ENCODE assay signal across 8 cellular contexts in genomic region chr7:28036748-28037147, GRCh38.
A peak's percentile ranks its signal among the peaks of the same experiment; 100 is the strongest.
DNase-seq lines count a peak whose midpoint lies in the region; ATAC-seq, FAIRE-seq and TF ChIP-seq lines count a peak whose summit lies in the region.

No MANE protein-coding gene starts in this region.

- peaks cover 3% of the 10 kb centered on the region for H3K79me2 ChIP-seq in endothelial cell of umbilical vein (ENCODE audit: control insufficient read depth, insufficient read depth, low read length)

- peak overlapping the region; percentile 64 for H3K4me2 ChIP-seq in endothelial cell of umbilical vein (ENCODE audit: insufficient read depth, low read length)

- H3K4me1 ChIP-seq in endothelial cell of umbilical vein (ENCODE audit: control insufficient read depth, extremely low read depth, insufficient read depth, low read length) = peaks cover 23% of the 10 kb centered on the region
- H3K4me1 ChIP-seq in stomach smooth muscle (ENCODE audit: control insufficient read depth, insufficient read depth, low read length) = peaks cover 7% of the 10 kb centered on the region

- H3K27me3 Mint-ChIP-seq in activated CD4-positive, alpha-beta T cell treated with anti-CD3 and anti-CD28 coated beads, Interleukin-2, amount 10 ng/mL, durations not matched to agents 24 days and 14 days = peaks cover 28% of the 10 kb centered on the region

- H3K4me1 Mint-ChIP-seq in activated CD4-positive, alpha-beta T cell treated with anti-CD3 and anti-CD28 coated beads, Interleukin-2, amount 10 ng/mL, durations not matched to agents 24 days and 14 days = peaks cover 23% of the 10 kb centered on the region

- H4K20me1 ChIP-seq in endothelial cell of umbilical vein (replicated peaks; ENCODE audit: control insufficient read depth, extremely low read depth, insufficient read depth, low read length) = no peaks in the 10 kb centered on the region

- BruUV-seq in endothelial cell of umbilical vein (replicated peaks; lab: Mats Ljungman, UMichigan) = no TSS peak

- no peaks in the 10 kb centered on the region for H3K36me3 Mint-ChIP-seq in activated CD4-positive, alpha-beta T cell treated with anti-CD3 and anti-CD28 coated beads, Interleukin-2, amount 10 ng/mL, durations not matched to agents 24 days and 14 days (ENCODE audit: low read depth)

- peak; percentile 4 for ATAC-seq in HG03460 (IDR thresholded peaks at IDR 0.05; ENCODE audit: unreplicated experiment)
- ATAC-seq in HG03139 (IDR thresholded peaks at IDR 0.05; ENCODE audit: unreplicated experiment) = no peak

- dilution Hi-C loops in endothelial cell of umbilical vein (cut with MboI; ENCODE audit: extremely low pct_ligation_motif_present, low sequenced_read_pairs) = no loop called here

- POLR2A ChIA-PET in endothelial cell of umbilical vein (lab: Charles Lee) = interaction anchor here (1.0 kb wide), 1 partner anchor 15 kb away, joined by 4 read pairs; no protein-coding TSS in a partner anchor

- peak overlapping the region; percentile 54 for H3K27ac Mint-ChIP-seq in activated CD4-positive, alpha-beta T cell treated with anti-CD3 and anti-CD28 coated beads, Interleukin-2, amount 10 ng/mL, durations not matched to agents 24 days and 14 days

- no peak for DNase-seq in activated CD4-positive, alpha-beta T cell treated with anti-CD3 and anti-CD28 coated beads, Interleukin-2, amount 10 ng/mL, durations not matched to agents 24 days and 14 days
- no peak for DNase-seq in activated CD4-positive, alpha-beta T cell treated with anti-CD3 and anti-CD28 coated beads, Interleukin-2, amount 50 U/mL, for 48 hours
- no peak for DNase-seq in endothelial cell of umbilical vein (ENCODE audit: low read depth, low spot score)
- DNase-seq in NCI-H774 (lab: John Stamatoyannopoulos, UW) = no peak
- DNase-seq in SKM-1 treated with dmso at 0.1 percent for 144 hours (lab: John Stamatoyannopoulos, UW; ENCODE audit: unreplicated experiment) = no peak

- no peak for TF ChIP-seq CTCF in endothelial cell of umbilical vein (IDR thresholded peaks at IDR 0.05; ENCODE audit: extremely low read depth in 1 of 2, insufficient read depth in 1 of 2, low read depth in 1 of 2, low read length in 2 of 2)

- H3K4me3 Mint-ChIP-seq in activated CD4-positive, alpha-beta T cell treated with anti-CD3 and anti-CD28 coated beads, Interleukin-2, amount 10 ng/mL, durations not matched to agents 24 days and 14 days = no peak overlapping the region

- intact Hi-C loops in activated CD4-positive, alpha-beta T cell treated with anti-CD3 and anti-CD28 coated beads, Interleukin-2, amount 10 ng/mL, durations not matched to agents 24 days and 14 days (cut with micrococcal nuclease) = loop anchor here (1.0 to 10.0 kb wide), 6 partner anchors 116 to 372 kb away; partner anchors contain the start of gene HIBADH
- intact Hi-C loops in endothelial cell of umbilical vein (cut with micrococcal nuclease) = loop anchor here (1.0 kb wide), 1 partner anchor 17 kb away; no protein-coding TSS in a partner anchor

- CTCF ChIA-PET in endothelial cell of umbilical vein (lab: Charles Lee) = interaction anchor here (1.4 to 3.0 kb wide), 4 partner anchors 26 to 57 kb away, joined by 3 to 17 read pairs (median 6); no protein-coding TSS in a partner anchor

- H3K9me3 ChIP-seq in endothelial cell of umbilical vein (replicated peaks; ENCODE audit: control insufficient read depth, insufficient read depth, low read length) (no peaks in the 10 kb centered on the region), stomach smooth muscle (ENCODE audit: control insufficient read depth in 2 of 2, low read length in 2 of 2) (no peaks in the 10 kb centered on the region)

- H3K4me3 ChIP-seq in endothelial cell of umbilical vein (replicated peaks in 1 of 3; ENCODE audit: insufficient read depth in 1 of 3, low read depth in 1 of 3, low read length in 3 of 3) (no peak overlapping the region), stomach smooth muscle (ENCODE audit: low read length in 2 of 2) (peak overlapping the region in 1 of 2 donors; percentile 22)

- H3K36me3 ChIP-seq in endothelial cell of umbilical vein (ENCODE audit: control insufficient read depth in 2 of 2, extremely low read depth in 1 of 2, insufficient read depth in 2 of 2, low read length in 2 of 2) = no peaks in the 10 kb centered on the region
- H3K36me3 ChIP-seq in stomach smooth muscle (ENCODE audit: control insufficient read depth in 2 of 2, insufficient read depth in 2 of 2, low read length in 2 of 2) = no peaks in the 10 kb centered on the region

- FAIRE-seq in endothelial cell of umbilical vein (lab: Jason Lieb, UNC) = no peak

- peaks cover under 1% of the 10 kb centered on the region for H3K9me3 Mint-ChIP-seq in activated CD4-positive, alpha-beta T cell treated with anti-CD3 and anti-CD28 coated beads, Interleukin-2, amount 10 ng/mL, durations not matched to agents 24 days and 14 days

- H3K9me1 ChIP-seq in endothelial cell of umbilical vein (replicated peaks; ENCODE audit: control insufficient read depth, extremely low read depth, insufficient read depth, low read length) = no peaks in the 10 kb centered on the region

- H3K27ac ChIP-seq in endothelial cell of umbilical vein (ENCODE audit: insufficient read depth, low read depth, low read length) = peak overlapping the region; percentile 77
- peak overlapping the region; percentile 38 for H3K27ac ChIP-seq in stomach smooth muscle (ENCODE audit: low read length)

- no peak for TF ChIP-seq POLR2A in endothelial cell of umbilical vein (IDR thresholded peaks at IDR 0.05; ENCODE audit: low read depth, low read length)

- peak overlapping the region; percentile 44 for H3K9ac ChIP-seq in endothelial cell of umbilical vein (replicated peaks; ENCODE audit: extremely low read depth, insufficient read depth, low read length)
- peak overlapping the region in 1 of 2 donors; percentile 13 for H3K9ac ChIP-seq in stomach smooth muscle (ENCODE audit: low read length in 2 of 2)

- H2AFZ ChIP-seq in endothelial cell of umbilical vein (ENCODE audit: low read depth, low read length) = peak overlapping the region; percentile 74

- H3K27me3 ChIP-seq in endothelial cell of umbilical vein (ENCODE audit: control insufficient read depth in 2 of 2, insufficient read depth in 2 of 2, low read length in 2 of 2) (no peaks in the 10 kb centered on the region), stomach smooth muscle (ENCODE audit: control insufficient read depth in 1 of 2, insufficient read depth in 2 of 2, low read length in 2 of 2) (no peaks in the 10 kb centered on the region)

TF ChIP-seq in endothelial cell of umbilical vein, 7 proteins besides CTCF, POLR2A, EP300 and RAD21:
- TF ChIP-seq EZH2 (IDR thresholded peaks at IDR 0.05; ENCODE audit: borderline replicate concordance, low read depth, low read length, severe bottlenecking) (no peak), GATA2 (IDR thresholded peaks at IDR 0.05; ENCODE audit: insufficient read depth, insufficient read length, low read depth, low read length) (no peak), FOS (IDR thresholded peaks at IDR 0.05; ENCODE audit: borderline replicate concordance, insufficient read depth, low read length) (no peak), MAX (IDR thresholded peaks at IDR 0.05; ENCODE audit: insufficient read depth, insufficient read length) (no peak), MYC (IDR thresholded peaks at IDR 0.05; ENCODE audit: low read depth, low read length) (no peak)
